In genomic region chr2:53767405-53768232, GRCh38 we compare ENCODE assay signal across 1 cellular context.
TF ChIP-seq lines count a peak whose summit lies in the region.

Gene CHAC2 (plus strand): TSS chr2:53767804. CDS start chr2:53767887, 83 bp downstream.

TF ChIP-seq in WTC11, 78 proteins besides CTCF, POLR2A, EP300 and RAD21 (continued from another document):
- TF ChIP-seq E2F5 (CRISPR knock-in tag; IDR thresholded peaks at IDR 0.05) (no peak), GRHL2 (CRISPR knock-in tag; IDR thresholded peaks at IDR 0.05; ENCODE audit: insufficient replicate concordance, severe bottlenecking) (no peak), IRF2 (CRISPR knock-in tag; IDR thresholded peaks at IDR 0.05; ENCODE audit: borderline replicate concordance, low read depth) (no peak), GABPB1 (CRISPR knock-in tag; IDR thresholded peaks at IDR 0.05) (0 out of 2 replicates have a peak, but pooled peaks have one; percentile 18), GTF2I (CRISPR knock-in tag; conservative IDR thresholded peaks at IDR 0.05) (no peak), ELF4 (CRISPR knock-in tag; IDR thresholded peaks at IDR 0.05; ENCODE audit: low read depth) (no peak), TCF7 (CRISPR knock-in tag; IDR thresholded peaks at IDR 0.05; ENCODE audit: low read depth) (no peak), ZBTB43 (CRISPR knock-in tag; IDR thresholded peaks at IDR 0.05) (0 out of 2 replicates have a peak, but pooled peaks have one; percentile 42), JAZF1 (CRISPR knock-in tag; IDR thresholded peaks at IDR 0.05) (no peak), ZNF138 (CRISPR knock-in tag; conservative IDR thresholded peaks at IDR 0.05) (no peak), MLX (CRISPR knock-in tag; IDR thresholded peaks at IDR 0.05) (no peak), SMAD4 (CRISPR knock-in tag; IDR thresholded peaks at IDR 0.05) (no peak), FOXP1 (CRISPR knock-in tag; IDR thresholded peaks at IDR 0.05; ENCODE audit: borderline replicate concordance) (peak; percentile 75; the same call in 1 of the 2 replicates), SMAD3 (CRISPR knock-in tag; IDR thresholded peaks at IDR 0.05; ENCODE audit: borderline replicate concordance) (no peak), E2F1 (CRISPR knock-in tag; IDR thresholded peaks at IDR 0.05) (no peak), FOXJ3 (CRISPR knock-in tag; IDR thresholded peaks at IDR 0.05; ENCODE audit: borderline replicate concordance) (no peak), NFATC4 (CRISPR knock-in tag; IDR thresholded peaks at IDR 0.05) (no peak), MXD4 (CRISPR knock-in tag; IDR thresholded peaks at IDR 0.05; ENCODE audit: borderline replicate concordance) (no peak), NFE2L1 (CRISPR knock-in tag; IDR thresholded peaks at IDR 0.05) (no peak), MYBL2 (CRISPR knock-in tag; IDR thresholded peaks at IDR 0.05) (no peak), TEAD1 (CRISPR knock-in tag; IDR thresholded peaks at IDR 0.05) (peak; percentile 15; the same call in 1 of the 2 replicates), CBFB (CRISPR knock-in tag; IDR thresholded peaks at IDR 0.05; ENCODE audit: low read depth) (no peak), ARID4B (CRISPR knock-in tag; IDR thresholded peaks at IDR 0.05; ENCODE audit: borderline replicate concordance) (peak; percentile 57; the same call in 1 of the 2 replicates), CREM (CRISPR knock-in tag; IDR thresholded peaks at IDR 0.05) (no peak), HMGXB4 (CRISPR knock-in tag; IDR thresholded peaks at IDR 0.05) (peak; percentile 48; the same call in 1 of the 2 replicates), ZBTB21 (CRISPR knock-in tag; IDR thresholded peaks at IDR 0.05; ENCODE audit: borderline replicate concordance) (no peak), ESRRA (CRISPR knock-in tag; IDR thresholded peaks at IDR 0.05; ENCODE audit: borderline replicate concordance) (no peak), ZNF281 (CRISPR knock-in tag; IDR thresholded peaks at IDR 0.05) (no peak)
TF ChIP-seq in WTC11: peak in this region for 11.
